8 cellular contexts compared by ENCODE assay signal in the genomic region with DNA sequence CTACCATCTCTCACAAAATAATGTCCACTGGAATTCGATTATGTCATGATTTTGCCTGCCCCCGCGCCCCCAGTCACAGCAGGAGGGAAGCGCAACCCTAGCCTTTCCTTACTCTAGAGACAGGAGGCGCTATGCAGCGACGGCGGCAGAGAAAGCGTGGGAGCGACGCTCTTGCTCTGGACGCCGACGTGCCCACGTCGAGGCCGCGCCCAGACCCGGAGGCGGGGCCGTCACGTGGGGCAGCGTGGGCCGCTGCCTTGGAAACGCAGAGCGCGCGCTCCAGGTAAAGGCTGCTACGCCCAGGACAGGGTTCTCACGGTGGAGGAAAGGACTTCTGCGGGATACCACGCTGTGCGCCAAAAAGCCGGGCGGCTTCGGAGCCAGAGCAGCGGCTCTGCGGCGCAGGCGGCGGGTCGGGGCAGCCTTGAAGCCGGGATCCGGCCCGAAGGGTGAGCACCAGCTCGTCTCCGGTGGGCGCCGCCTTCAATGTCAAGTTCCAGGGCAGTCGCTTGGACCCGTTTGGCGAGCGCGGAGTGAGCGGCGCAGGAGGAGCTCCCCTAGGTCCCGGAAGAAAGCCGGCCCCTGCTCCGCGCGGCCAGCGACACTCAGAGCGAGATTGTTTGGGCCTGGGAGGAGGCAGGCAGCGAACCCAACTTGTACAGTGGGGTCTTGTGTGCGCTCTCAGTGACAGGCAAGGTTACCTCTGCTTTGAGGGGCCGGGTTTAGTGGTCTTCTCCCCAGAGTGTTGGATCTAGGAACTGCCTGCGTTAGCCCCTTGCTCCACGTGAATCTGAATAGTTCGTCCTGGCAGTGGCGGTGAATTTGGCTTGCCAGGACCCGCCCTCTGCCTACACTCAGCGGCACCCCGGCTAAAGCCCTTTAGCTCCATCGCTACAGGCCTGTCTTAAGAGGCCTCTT.
A peak's percentile ranks its signal among the peaks of the same experiment; 100 is the strongest.
DNase-seq lines count a peak whose midpoint lies in the region; ATAC-seq and TF ChIP-seq lines count a peak whose summit lies in the region.

No MANE protein-coding gene starts in this region.

- POLR2A ChIA-PET in WTC11 (lab: Charles Lee): interaction anchor here (0.5 to 1.9 kb wide), 6 partner anchors 9 to 179 kb away, joined by 3 to 5 read pairs (median 3); a partner anchor contains a TSS

- CTCF ChIA-PET in WTC11 (lab: Charles Lee): interaction anchor here (1.0 to 3.4 kb wide), 24 partner anchors 9 to 354 kb away, joined by 3 to 69 read pairs (median 6); a partner anchor contains a TSS

- H3K27ac Mint-ChIP-seq in WTC11: peak overlapping the region; percentile 93

- 0 out of 2 replicates have a peak, but pooled peaks cover 2% of the 10 kb centered on the region for H3K36me3 Mint-ChIP-seq in WTC11

- peaks cover 26% of the 10 kb centered on the region for H3K4me1 Mint-ChIP-seq in WTC11

- DNase-seq in AG08396 (ENCODE audit: low spot score) (peak; percentile 95), NCI-H2196 (lab: John Stamatoyannopoulos, UW; ENCODE audit: unreplicated experiment) (peak; percentile 78), WTC11 (ENCODE audit: low spot score) (peak; percentile 86), inferior parietal cortex (ENCODE audit: extremely low spot score) (peak; percentile 95), smooth muscle cell of the brain vasculature (ENCODE audit: low read depth, low spot score) (peak; percentile 73)
- DNase-seq in central memory CD4-positive, alpha-beta T cell: peak; percentile 83

- ATAC-seq in GM18907 (IDR thresholded peaks at IDR 0.05; ENCODE audit: unreplicated experiment): peak; percentile 92
- ATAC-seq in HG03139 (IDR thresholded peaks at IDR 0.05; ENCODE audit: unreplicated experiment): peak; percentile 93
- ATAC-seq in WTC11: peak; percentile 88

- H3K27me3 Mint-ChIP-seq in WTC11 (ENCODE audit: low read depth): no peaks in the 10 kb centered on the region

- peak; percentile 67 for TF ChIP-seq CTCF in WTC11 (IDR thresholded peaks at IDR 0.05)

- peak overlapping the region; percentile 92 for H3K4me3 Mint-ChIP-seq in WTC11

- H3K9me3 Mint-ChIP-seq in WTC11: no peaks in the 10 kb centered on the region

TF ChIP-seq in WTC11, 78 proteins besides CTCF, POLR2A, EP300 and RAD21 (continues in another document):
- TF ChIP-seq JAZF1 (CRISPR knock-in tag; IDR thresholded peaks at IDR 0.05) (no peak), ZNF416 (CRISPR knock-in tag; IDR thresholded peaks at IDR 0.05) (no peak), JUN (CRISPR knock-in tag; IDR thresholded peaks at IDR 0.05) (no peak), HMGA2 (CRISPR knock-in tag; IDR thresholded peaks at IDR 0.05) (no peak), ZNF138 (CRISPR knock-in tag; conservative IDR thresholded peaks at IDR 0.05) (no peak), ZNF423 (CRISPR knock-in tag; IDR thresholded peaks at IDR 0.05) (no peak), KAT7 (CRISPR knock-in tag; IDR thresholded peaks at IDR 0.05; ENCODE audit: borderline replicate concordance) (peak; percentile 60; the same call in 1 of the 2 replicates), ELF4 (CRISPR knock-in tag; IDR thresholded peaks at IDR 0.05; ENCODE audit: low read depth) (no peak), SMAD3 (CRISPR knock-in tag; IDR thresholded peaks at IDR 0.05; ENCODE audit: borderline replicate concordance) (no peak), CREM (CRISPR knock-in tag; IDR thresholded peaks at IDR 0.05) (peak; percentile 63; the same call in 1 of the 2 replicates)
- TF ChIP-seq, protein P1, sequence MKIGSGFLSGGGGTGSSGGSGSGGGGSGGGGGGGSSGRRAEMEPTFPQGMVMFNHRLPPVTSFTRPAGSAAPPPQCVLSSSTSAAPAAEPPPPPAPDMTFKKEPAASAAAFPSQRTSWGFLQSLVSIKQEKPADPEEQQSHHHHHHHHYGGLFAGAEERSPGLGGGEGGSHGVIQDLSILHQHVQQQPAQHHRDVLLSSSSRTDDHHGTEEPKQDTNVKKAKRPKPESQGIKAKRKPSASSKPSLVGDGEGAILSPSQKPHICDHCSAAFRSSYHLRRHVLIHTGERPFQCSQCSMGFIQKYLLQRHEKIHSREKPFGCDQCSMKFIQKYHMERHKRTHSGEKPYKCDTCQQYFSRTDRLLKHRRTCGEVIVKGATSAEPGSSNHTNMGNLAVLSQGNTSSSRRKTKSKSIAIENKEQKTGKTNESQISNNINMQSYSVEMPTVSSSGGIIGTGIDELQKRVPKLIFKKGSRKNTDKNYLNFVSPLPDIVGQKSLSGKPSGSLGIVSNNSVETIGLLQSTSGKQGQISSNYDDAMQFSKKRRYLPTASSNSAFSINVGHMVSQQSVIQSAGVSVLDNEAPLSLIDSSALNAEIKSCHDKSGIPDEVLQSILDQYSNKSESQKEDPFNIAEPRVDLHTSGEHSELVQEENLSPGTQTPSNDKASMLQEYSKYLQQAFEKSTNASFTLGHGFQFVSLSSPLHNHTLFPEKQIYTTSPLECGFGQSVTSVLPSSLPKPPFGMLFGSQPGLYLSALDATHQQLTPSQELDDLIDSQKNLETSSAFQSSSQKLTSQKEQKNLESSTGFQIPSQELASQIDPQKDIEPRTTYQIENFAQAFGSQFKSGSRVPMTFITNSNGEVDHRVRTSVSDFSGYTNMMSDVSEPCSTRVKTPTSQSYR (CRISPR knock-in tag; IDR thresholded peaks at IDR 0.05): no peak
- TF ChIP-seq, protein P2, sequence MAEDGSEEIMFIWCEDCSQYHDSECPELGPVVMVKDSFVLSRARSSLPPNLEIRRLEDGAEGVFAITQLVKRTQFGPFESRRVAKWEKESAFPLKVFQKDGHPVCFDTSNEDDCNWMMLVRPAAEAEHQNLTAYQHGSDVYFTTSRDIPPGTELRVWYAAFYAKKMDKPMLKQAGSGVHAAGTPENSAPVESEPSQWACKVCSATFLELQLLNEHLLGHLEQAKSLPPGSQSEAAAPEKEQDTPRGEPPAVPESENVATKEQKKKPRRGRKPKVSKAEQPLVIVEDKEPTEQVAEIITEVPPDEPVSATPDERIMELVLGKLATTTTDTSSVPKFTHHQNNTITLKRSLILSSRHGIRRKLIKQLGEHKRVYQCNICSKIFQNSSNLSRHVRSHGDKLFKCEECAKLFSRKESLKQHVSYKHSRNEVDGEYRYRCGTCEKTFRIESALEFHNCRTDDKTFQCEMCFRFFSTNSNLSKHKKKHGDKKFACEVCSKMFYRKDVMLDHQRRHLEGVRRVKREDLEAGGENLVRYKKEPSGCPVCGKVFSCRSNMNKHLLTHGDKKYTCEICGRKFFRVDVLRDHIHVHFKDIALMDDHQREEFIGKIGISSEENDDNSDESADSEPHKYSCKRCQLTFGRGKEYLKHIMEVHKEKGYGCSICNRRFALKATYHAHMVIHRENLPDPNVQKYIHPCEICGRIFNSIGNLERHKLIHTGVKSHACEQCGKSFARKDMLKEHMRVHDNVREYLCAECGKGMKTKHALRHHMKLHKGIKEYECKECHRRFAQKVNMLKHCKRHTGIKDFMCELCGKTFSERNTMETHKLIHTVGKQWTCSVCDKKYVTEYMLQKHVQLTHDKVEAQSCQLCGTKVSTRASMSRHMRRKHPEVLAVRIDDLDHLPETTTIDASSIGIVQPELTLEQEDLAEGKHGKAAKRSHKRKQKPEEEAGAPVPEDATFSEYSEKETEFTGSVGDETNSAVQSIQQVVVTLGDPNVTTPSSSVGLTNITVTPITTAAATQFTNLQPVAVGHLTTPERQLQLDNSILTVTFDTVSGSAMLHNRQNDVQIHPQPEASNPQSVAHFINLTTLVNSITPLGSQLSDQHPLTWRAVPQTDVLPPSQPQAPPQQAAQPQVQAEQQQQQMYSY (CRISPR knock-in tag; IDR thresholded peaks at IDR 0.05): no peak
- TF ChIP-seq, protein P3, sequence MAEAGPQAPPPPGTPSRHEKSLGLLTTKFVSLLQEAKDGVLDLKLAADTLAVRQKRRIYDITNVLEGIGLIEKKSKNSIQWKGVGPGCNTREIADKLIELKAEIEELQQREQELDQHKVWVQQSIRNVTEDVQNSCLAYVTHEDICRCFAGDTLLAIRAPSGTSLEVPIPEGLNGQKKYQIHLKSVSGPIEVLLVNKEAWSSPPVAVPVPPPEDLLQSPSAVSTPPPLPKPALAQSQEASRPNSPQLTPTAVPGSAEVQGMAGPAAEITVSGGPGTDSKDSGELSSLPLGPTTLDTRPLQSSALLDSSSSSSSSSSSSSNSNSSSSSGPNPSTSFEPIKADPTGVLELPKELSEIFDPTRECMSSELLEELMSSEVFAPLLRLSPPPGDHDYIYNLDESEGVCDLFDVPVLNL (CRISPR knock-in tag; IDR thresholded peaks at IDR 0.05; ENCODE audit: borderline replicate concordance, low read depth): 0 out of 2 replicates have a peak, but pooled peaks have one; percentile 55
- TF ChIP-seq, protein P4, sequence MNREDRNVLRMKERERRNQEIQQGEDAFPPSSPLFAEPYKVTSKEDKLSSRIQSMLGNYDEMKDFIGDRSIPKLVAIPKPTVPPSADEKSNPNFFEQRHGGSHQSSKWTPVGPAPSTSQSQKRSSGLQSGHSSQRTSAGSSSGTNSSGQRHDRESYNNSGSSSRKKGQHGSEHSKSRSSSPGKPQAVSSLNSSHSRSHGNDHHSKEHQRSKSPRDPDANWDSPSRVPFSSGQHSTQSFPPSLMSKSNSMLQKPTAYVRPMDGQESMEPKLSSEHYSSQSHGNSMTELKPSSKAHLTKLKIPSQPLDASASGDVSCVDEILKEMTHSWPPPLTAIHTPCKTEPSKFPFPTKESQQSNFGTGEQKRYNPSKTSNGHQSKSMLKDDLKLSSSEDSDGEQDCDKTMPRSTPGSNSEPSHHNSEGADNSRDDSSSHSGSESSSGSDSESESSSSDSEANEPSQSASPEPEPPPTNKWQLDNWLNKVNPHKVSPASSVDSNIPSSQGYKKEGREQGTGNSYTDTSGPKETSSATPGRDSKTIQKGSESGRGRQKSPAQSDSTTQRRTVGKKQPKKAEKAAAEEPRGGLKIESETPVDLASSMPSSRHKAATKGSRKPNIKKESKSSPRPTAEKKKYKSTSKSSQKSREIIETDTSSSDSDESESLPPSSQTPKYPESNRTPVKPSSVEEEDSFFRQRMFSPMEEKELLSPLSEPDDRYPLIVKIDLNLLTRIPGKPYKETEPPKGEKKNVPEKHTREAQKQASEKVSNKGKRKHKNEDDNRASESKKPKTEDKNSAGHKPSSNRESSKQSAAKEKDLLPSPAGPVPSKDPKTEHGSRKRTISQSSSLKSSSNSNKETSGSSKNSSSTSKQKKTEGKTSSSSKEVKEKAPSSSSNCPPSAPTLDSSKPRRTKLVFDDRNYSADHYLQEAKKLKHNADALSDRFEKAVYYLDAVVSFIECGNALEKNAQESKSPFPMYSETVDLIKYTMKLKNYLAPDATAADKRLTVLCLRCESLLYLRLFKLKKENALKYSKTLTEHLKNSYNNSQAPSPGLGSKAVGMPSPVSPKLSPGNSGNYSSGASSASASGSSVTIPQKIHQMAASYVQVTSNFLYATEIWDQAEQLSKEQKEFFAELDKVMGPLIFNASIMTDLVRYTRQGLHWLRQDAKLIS (CRISPR knock-in tag; IDR thresholded peaks at IDR 0.05; ENCODE audit: borderline replicate concordance): no peak

Comparison
In these comparisons a context has a peak if more than half of its experiments do, and no peak if none do; other contexts are left out.
1. Peak in every context shown above with its lines: DNase-seq and ATAC-seq.